ENCODE assay signal across 26 cellular contexts in genomic region chr20:35588397-35588796, GRCh38. TPM values are rescaled to one million over a fixed set of nuclear protein-coding genes. Genes with fewer than 3 reads are reported as not detected.
"Had no signal": no experiment of that assay in that cellular context is flagged by ENCODE, and none has a peak within 500 bp of the region (broad histone marks: within the 10 kb centered on the region; RNA-seq: fewer than 3 reads in every experiment).

No MANE protein-coding gene starts in this region.

- H3K9me3 ChIP-seq: SK-N-SH had no signal

- ATAC-seq: HepG2, T-cell had no signal

- DNase-seq: KBM-7, MV-4-11, NCI-H1048, NCI-H1105, NCI-H1417, NCI-H1436 treated with DMSO at 0.1 percent for 48 hours, NCI-H1694, NCI-H187 treated with DMSO at 0.1 percent for 48 hours, NCI-H2081, NCI-H2107, NCI-H2227 treated with DMSO at 0.1 percent for 48 hours, NCI-H524, NCI-H526 treated with DMSO at 0.1 percent for 48 hours, NCI-H748 treated with DMSO at 0.1 percent for 48 hours, RPMI8226, SHP77, SK-N-SH, SW 1271, T-cell had no signal

- H3K9ac ChIP-seq: SK-N-SH had no signal

- FAIRE-seq: HepG2 had no signal

- H3K4me2 ChIP-seq: SK-N-SH had no signal

RNA-seq across cellular contexts. Expression of gene C20orf173, which starts 58.9 kb away (rescaled TPM):
- total RNA-seq: HepG2, HT1080, LHCN-M2, MCF 10A, NCI-H460, SK-MEL-5, T-cell had no signal
- polyA plus RNA-seq: HepG2, IgD-negative memory B cell, SK-N-SH had no signal
